ENCODE assay signal across 8 cellular contexts in genomic region chr17:6639651-6640535, GRCh38. TPM values are rescaled to one million over a fixed set of nuclear protein-coding genes. Genes with fewer than 3 reads are reported as not detected.
A peak's percentile ranks its signal among the peaks of the same experiment; 100 is the strongest.
DNase-seq lines count a peak whose midpoint lies in the region; ATAC-seq and TF ChIP-seq lines count a peak whose summit lies in the region.

No MANE protein-coding gene starts in this region.

- no peak for TF ChIP-seq EP300 in transverse colon (IDR thresholded peaks at IDR 0.05; ENCODE audit: low read depth)

- no peaks in the 10 kb centered on the region for H3K36me3 Mint-ChIP-seq in T-helper 17 cell (ENCODE audit: low read depth)
- peaks cover 42% of the 10 kb centered on the region for H3K36me3 Mint-ChIP-seq in effector memory CD8-positive, alpha-beta T cell (ENCODE audit: insufficient read depth)

- H3K36me3 ChIP-seq in mesendoderm (ENCODE audit: control insufficient read depth, insufficient read depth, low read length) = no peaks in the 10 kb centered on the region
- no peaks in the 10 kb centered on the region for H3K36me3 ChIP-seq in transverse colon

- H3K4me3 Mint-ChIP-seq in T-helper 17 cell = peak overlapping the region; percentile 94
- H3K4me3 Mint-ChIP-seq in effector memory CD8-positive, alpha-beta T cell = peak overlapping the region; percentile 94 to 96

- peak overlapping the region; percentile 95 for H3K27ac Mint-ChIP-seq in T-helper 17 cell
- peak overlapping the region; percentile 95 to 96 for H3K27ac Mint-ChIP-seq in effector memory CD8-positive, alpha-beta T cell

- no peak overlapping the region for H2BK5ac ChIP-seq in mesendoderm (ENCODE audit: low read length)

- no peak for TF ChIP-seq CTCF in transverse colon (IDR thresholded peaks at IDR 0.05)

- H3K9me3 ChIP-seq in T-helper 17 cell (ENCODE audit: control insufficient read depth, low read length, poor library complexity, severe bottlenecking) = no peaks in the 10 kb centered on the region
- no peaks in the 10 kb centered on the region for H3K9me3 ChIP-seq in transverse colon

- no peak overlapping the region for H4K5ac ChIP-seq in mesendoderm (ENCODE audit: low read length)

- H3K4me1 ChIP-seq in mesendoderm (ENCODE audit: control insufficient read depth, low read depth, low read length) (peaks cover 2% of the 10 kb centered on the region), transverse colon (peaks cover 20 to 33% (median 30%) of the 10 kb centered on the region in 4 donors)

- peaks cover 10% of the 10 kb centered on the region for H3K79me2 ChIP-seq in mesendoderm (ENCODE audit: control insufficient read depth, insufficient read depth, low read length)

- intact Hi-C loops in transverse colon (cut with DNase I; ENCODE audit: low total_unique reads) = loop anchor here (5.0 kb wide), 1 partner anchor 1558 kb away; no protein-coding TSS in a partner anchor

- peaks cover 10% of the 10 kb centered on the region for H3K79me1 ChIP-seq in mesendoderm (ENCODE audit: low read length)

- ATAC-seq in HG03139 (IDR thresholded peaks at IDR 0.05; ENCODE audit: unreplicated experiment) (peak; percentile 3), T-helper 17 cell (peak; percentile 41), GM21367 (IDR thresholded peaks at IDR 0.05; ENCODE audit: unreplicated experiment) (no peak)
- peak; percentile 26 for ATAC-seq in effector memory CD8-positive, alpha-beta T cell (replicated peaks)

- H3K18ac ChIP-seq in mesendoderm (ENCODE audit: low read length) = peak overlapping the region; percentile 77

- peak overlapping the region; percentile 84 for H3K4ac ChIP-seq in mesendoderm (ENCODE audit: low read depth, low read length)

- no peak overlapping the region for H2BK120ac ChIP-seq in mesendoderm (ENCODE audit: low read depth, low read length)

- H3K9ac ChIP-seq in mesendoderm (ENCODE audit: low read length) = peak overlapping the region; percentile 97

- H2BK15ac ChIP-seq in mesendoderm (replicated peaks; ENCODE audit: low read depth) = no peak overlapping the region

- no peak overlapping the region for H2AK5ac ChIP-seq in mesendoderm (ENCODE audit: low read length)

- H3K27me3 ChIP-seq in mesendoderm (ENCODE audit: insufficient read depth, low read length, poor library complexity) (no peaks in the 10 kb centered on the region), transverse colon (no peaks in the 10 kb centered on the region)

- H3K9me3 Mint-ChIP-seq in effector memory CD8-positive, alpha-beta T cell = no peaks in the 10 kb centered on the region

- H3K4me2 ChIP-seq in mesendoderm (ENCODE audit: low read length) = peak overlapping the region; percentile 85

- peak overlapping the region; percentile 99 for H3K56ac ChIP-seq in mesendoderm (ENCODE audit: low read length)

- peak; percentile 51 for DNase-seq in NCI-H1105 (lab: John Stamatoyannopoulos, UW)
- no peak for DNase-seq in NCI-H1105 treated with DMSO at 0.1 percent for 48 hours (lab: John Stamatoyannopoulos, UW)
- DNase-seq in T-helper 17 cell = no peak
- peak in 1 of 3 experiments; percentile 23 for DNase-seq in effector memory CD8-positive, alpha-beta T cell
- peak; percentile 68 for DNase-seq in mesendoderm
- peak; percentile 47 for DNase-seq in transverse colon

- peak overlapping the region; percentile 86 for H3K4me3 ChIP-seq in mesendoderm (ENCODE audit: low read length)
- peak overlapping the region; percentile 73 to 92 (median 78) for H3K4me3 ChIP-seq in transverse colon

- no peak overlapping the region for H4K8ac ChIP-seq in mesendoderm (ENCODE audit: low read depth, low read length)

- in situ Hi-C loops in transverse colon (cut with MboI; ENCODE audit: low pct_ligation_motif_present in 1 of 4, low pct_unique_long_range_greater_than_20kb in 1 of 4, low sequenced_read_pairs in 3 of 4) = loop anchor here (25.0 kb wide), 2 partner anchors 178 to 372 kb away; partner anchors contain the start of genes BCL6B (in 1 of the 4) and RNASEK (in 1 of the 4)

- TF ChIP-seq POLR2A in transverse colon (IDR thresholded peaks at IDR 0.05) = no peak

- WGBS in mesendoderm (ENCODE audit: extremely low coverage, insufficient coverage, low lambda C conversion rate) = no CpG with 5 or more reads among the region's 66 CpGs
- 1% methylated on average over 58 of the region's 66 CpGs; no CpG with 5 or more reads in 1 of the 2 donors for WGBS in transverse colon (ENCODE audit: low coverage in 1 of 2), 2 donors

- H3K27ac ChIP-seq in mesendoderm (ENCODE audit: low read depth, low read length) (peak overlapping the region; percentile 94), transverse colon (peak overlapping the region; percentile 85 to 94 (median 92))

- H3K4me1 Mint-ChIP-seq in T-helper 17 cell = peaks cover 48% of the 10 kb centered on the region
- H3K4me1 Mint-ChIP-seq in effector memory CD8-positive, alpha-beta T cell (ENCODE audit: low read depth in 2 of 2) = peaks cover 36 to 71% of the 10 kb centered on the region in 2 donors

- H3K23ac ChIP-seq in mesendoderm (ENCODE audit: low read length) = no peak overlapping the region

- no peaks in the 10 kb centered on the region for H3K27me3 Mint-ChIP-seq in T-helper 17 cell
- H3K27me3 Mint-ChIP-seq in effector memory CD8-positive, alpha-beta T cell = no peaks in the 10 kb centered on the region

RNA-seq across cellular contexts. Expression of gene KIAA0753, which starts 0.6 kb away (rescaled TPM):
- total RNA-seq in T-helper 17 cell (10 to 100 TPM; 10.8 to 12.1 TPM), transverse colon (10 to 100 TPM in 3 of 4 donors, 1 to 10 TPM in 1; 9.8 to 41.1 (median 16.9) TPM)
- 14.7 TPM for polyA plus RNA-seq in mesendoderm (2013, experiment 1 of 2)
- polyA plus RNA-seq in mesendoderm (2013, experiment 2 of 2) = 13.7 TPM

RNA-seq across cellular contexts. Expression of gene TXNDC17, which starts 1.0 kb away (rescaled TPM):
- total RNA-seq in T-helper 17 cell (10 to 100 TPM; 10.8 to 16.9 TPM), transverse colon (100 to 1,000 TPM in 3 of 4 donors, 10 to 100 TPM in 1; 60.2 to 439 (median 238) TPM)
- polyA plus RNA-seq in mesendoderm (2013, experiment 1 of 2) = 293 TPM
- polyA plus RNA-seq in mesendoderm (2013, experiment 2 of 2) = 286 TPM

RNA-seq across cellular contexts. Expression of gene MED31, which starts 11.5 kb away (rescaled TPM):
- total RNA-seq in T-helper 17 cell (10 to 100 TPM; 32.9 to 36.6 TPM), transverse colon (10 to 100 TPM in 1 of 4 donors, 1 to 10 TPM in 3; 1.2 to 36.3 (median 5.9) TPM)
- 29.0 TPM for polyA plus RNA-seq in mesendoderm (2013, experiment 1 of 2)
- 26.8 TPM for polyA plus RNA-seq in mesendoderm (2013, experiment 2 of 2)

RNA-seq across cellular contexts. Expression of gene C17orf100, which starts 11.7 kb away (rescaled TPM):
- 1 to 10 TPM; 1.3 to 2.5 TPM for total RNA-seq in T-helper 17 cell
- 1.5 TPM for polyA plus RNA-seq in mesendoderm (2013, experiment 1 of 2)
- polyA plus RNA-seq in mesendoderm (2013, experiment 2 of 2) = 1.4 TPM
- 1 to 10 TPM in 2 of 4 donors, not detected in 2; 1.4 to 1.7 TPM for total RNA-seq in transverse colon

Comparison
In these comparisons a context has a peak if more than half of its experiments do, and no peak if none do; other contexts are left out.
1. DNase-seq: peak in NCI-H1105 (single experiment), mesendoderm (single experiment) and transverse colon (single experiment); none in NCI-H1105 treated with DMSO at 0.1 percent for 48 hours (single experiment) and T-helper 17 cell (0 of 3).